In the genomic region with DNA sequence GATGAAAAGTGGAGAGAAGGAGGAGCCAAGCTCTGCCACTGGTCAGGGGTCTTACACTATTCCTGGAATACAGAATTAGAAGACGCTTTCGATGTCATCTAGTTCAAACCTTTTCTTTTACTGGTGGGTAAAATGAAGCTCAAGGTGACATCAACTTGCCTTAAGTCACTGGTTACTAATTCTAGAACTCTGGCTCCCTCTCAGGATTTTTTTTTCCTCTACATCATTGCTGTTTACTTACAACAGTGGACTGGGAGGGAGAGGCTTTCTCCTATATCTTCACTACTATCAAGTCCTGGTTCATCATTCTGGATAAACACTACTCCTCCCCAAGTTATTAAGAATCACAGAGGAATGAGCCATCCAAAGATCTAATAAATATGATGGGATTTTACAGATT, we compare ENCODE assay signal across 14 cellular contexts.
DNase-seq lines count a peak whose midpoint lies in the region; ATAC-seq, FAIRE-seq and TF ChIP-seq lines count a peak whose summit lies in the region.
"Had no signal": no experiment of that assay in that cellular context is flagged by ENCODE, and none has a peak within 500 bp of the region (broad histone marks: within the 10 kb centered on the region; RNA-seq: fewer than 3 reads in every experiment).

No MANE protein-coding gene starts in this region.

- 52 to 76% (median 59%) methylated on average over 2 of the region's 2 CpGs for WGBS in heart left ventricle, 4 donors
- WGBS in thymus = over 99% methylated on average over 2 of the region's 2 CpGs
- WGBS in pancreas, 2 donors = 92 to 96% methylated on average over 2 of the region's 2 CpGs

- H3K36me3 ChIP-seq in heart left ventricle = peaks cover 0 to 8% (median 0%) of the 10 kb centered on the region in 9 donors
- peaks cover 0 to 4% of the 10 kb centered on the region in 2 donors for H3K36me3 ChIP-seq in kidney (ENCODE audit: control insufficient read depth in 1 of 2, insufficient read depth in 2 of 2, low read length in 2 of 2)
- H3K36me3 ChIP-seq in thymus (ENCODE audit: control insufficient read depth, insufficient read depth) = peaks cover 37% of the 10 kb centered on the region
- no peaks in the 10 kb centered on the region for H3K36me3 ChIP-seq in pancreas
- H3K36me3 ChIP-seq: BE2C had no signal

- peak overlapping the region in 1 of 12 donors; percentile 4 for H3K4me3 ChIP-seq in heart left ventricle
- no peak overlapping the region for H3K4me3 ChIP-seq in kidney (ENCODE audit: low read length in 2 of 2)
- peak overlapping the region; percentile 10 for H3K4me3 ChIP-seq in thymus (ENCODE audit: low read length)
- no peak overlapping the region for H3K4me3 ChIP-seq in pancreas
- H3K4me3 ChIP-seq: upper lobe of right lung had no signal

- H3K4me1 ChIP-seq in heart left ventricle (peaks cover 31 to 100% (median 100%) of the 10 kb centered on the region in 12 donors), kidney (ENCODE audit: control insufficient read depth in 1 of 2, insufficient read depth in 1 of 2, low read depth in 1 of 2, low read length in 2 of 2) (peaks cover 34 to 54% of the 10 kb centered on the region in 2 donors), thymus (ENCODE audit: control insufficient read depth, insufficient read depth, low read length) (peaks cover 70% of the 10 kb centered on the region), pancreas (peaks cover 7 to 29% (median 8%) of the 10 kb centered on the region in 3 donors)

- TF ChIP-seq CTCF in heart left ventricle (IDR thresholded peaks at IDR 0.05) = peak in 2 of 12 donors; percentile 3 to 17
- TF ChIP-seq CTCF in kidney (IDR thresholded peaks at IDR 0.05; ENCODE audit: borderline replicate concordance, extremely low read depth, insufficient read depth) = no peak
- TF ChIP-seq CTCF in pancreas (IDR thresholded peaks at IDR 0.05) = no peak

- H3K9ac ChIP-seq in kidney (ENCODE audit: low read length in 2 of 2) = peak overlapping the region in 1 of 2 donors; percentile 34

- H3K9me3 ChIP-seq in heart left ventricle (no peaks in the 10 kb centered on the region), kidney (ENCODE audit: control insufficient read depth in 1 of 2, low read length in 2 of 2) (no peaks in the 10 kb centered on the region), thymus (ENCODE audit: control insufficient read depth) (no peaks in the 10 kb centered on the region), pancreas (no peaks in the 10 kb centered on the region)
- H3K9me3 ChIP-seq: BE2C, upper lobe of right lung had no signal

- peaks cover 13% of the 10 kb centered on the region for H3K36me3 Mint-ChIP-seq in activated naive CD8-positive, alpha-beta T cell

- H3K27me3 Mint-ChIP-seq in activated naive CD8-positive, alpha-beta T cell = no peaks in the 10 kb centered on the region

- peak overlapping the region in 11 of 12 donors; percentile 67 to 96 (median 81) for H3K27ac ChIP-seq in heart left ventricle
- H3K27ac ChIP-seq in kidney (ENCODE audit: low read depth in 2 of 2, low read length in 2 of 2) = peak overlapping the region; percentile 15 to 57
- peak overlapping the region; percentile 54 for H3K27ac ChIP-seq in thymus (ENCODE audit: low read depth)
- H3K27ac ChIP-seq in pancreas = no peak overlapping the region

- DNase-seq in heart left ventricle (no peak), cardiac septum (ENCODE audit: low spot score) (no peak), kidney (no peak), NCI-H2196 (lab: John Stamatoyannopoulos, UW; ENCODE audit: unreplicated experiment) (no peak), pancreas (no peak)
- DNase-seq: BE2C; endodermal cell; NCI-H526 treated with DMSO at 0.1 percent for 48 hours; stimulated activated CD4-positive, alpha-beta T cell treated with anti-CD3 and anti-CD28 coated beads, Interleukin-4, amount 100 ng/mL, for 4 hours; upper lobe of right lung had no signal

- no peak for TF ChIP-seq POLR2A in heart left ventricle (IDR thresholded peaks at IDR 0.05)

- ATAC-seq in heart left ventricle (no peak), pancreas (no peak), HG03571 (IDR thresholded peaks at IDR 0.05; ENCODE audit: unreplicated experiment) (no peak)
- ATAC-seq: upper lobe of right lung had no signal

- no peaks in the 10 kb centered on the region for H3K9me3 Mint-ChIP-seq in activated naive CD8-positive, alpha-beta T cell (ENCODE audit: low read depth)
- H3K9me3 Mint-ChIP-seq: endodermal cell had no signal

- intact Hi-C loops in heart left ventricle (cut with DNase I) = loop anchor here in 3 of 10 donors (5.0 to 10.0 kb wide), 2 partner anchors 37 to 210 kb away; no protein-coding TSS in a partner anchor
- intact Hi-C loops in cardiac septum (cut with DNase I) = loop anchor here (5.0 kb wide), 1 partner anchor 37 kb away; no protein-coding TSS in a partner anchor
- intact Hi-C loops in kidney (cut with DNase I) = no loop called here
- intact Hi-C loops in pancreas (cut with DNase I) = no loop called here

- H3K4me1 Mint-ChIP-seq in activated naive CD8-positive, alpha-beta T cell (ENCODE audit: low read depth) = peaks cover 97% of the 10 kb centered on the region

- peak overlapping the region; percentile 97 for H3K4me3 Mint-ChIP-seq in activated naive CD8-positive, alpha-beta T cell
- H3K4me3 Mint-ChIP-seq: endodermal cell, neural crest cell had no signal

- peak overlapping the region; percentile 99 for H3K27ac Mint-ChIP-seq in activated naive CD8-positive, alpha-beta T cell
- H3K27ac Mint-ChIP-seq: endodermal cell had no signal

- FAIRE-seq in kidney (lab: Jason Lieb, UNC) = no peak
- no peak for FAIRE-seq in pancreas (lab: Jason Lieb, UNC)

- H3K27me3 ChIP-seq in heart left ventricle (no peaks in the 10 kb centered on the region), thymus (ENCODE audit: control insufficient read depth, insufficient read depth) (no peaks in the 10 kb centered on the region), pancreas (no peaks in the 10 kb centered on the region)
- H3K27me3 ChIP-seq: BE2C, upper lobe of right lung had no signal

Comparison
In these comparisons a context has a peak if more than half of its experiments do, and no peak if none do; other contexts are left out.
1. H3K27ac ChIP-seq: peak in heart left ventricle (11 of 12), kidney (2 of 2) and thymus (single experiment); none in pancreas (0 of 4).